8 cellular contexts compared by ENCODE assay signal in genomic region chr19:13839193-13839937, GRCh38. TPM values are rescaled to one million over a fixed set of nuclear protein-coding genes. Genes with fewer than 3 reads are reported as not detected.
DNase-seq lines count a peak whose midpoint lies in the region; ATAC-seq and TF ChIP-seq lines count a peak whose summit lies in the region.

No MANE protein-coding gene starts in this region.

- no peaks in the 10 kb centered on the region for H3K9me3 ChIP-seq in PC-9 (ENCODE audit: insufficient read depth, low read depth)
- no peaks in the 10 kb centered on the region for H3K9me3 ChIP-seq in esophagus squamous epithelium
- no peaks in the 10 kb centered on the region for H3K9me3 ChIP-seq in neutrophil
- no peaks in the 10 kb centered on the region for H3K9me3 ChIP-seq in testis

- peaks cover 84% of the 10 kb centered on the region for H3F3A ChIP-seq in PC-9 (ENCODE audit: insufficient read depth, low read depth)

- H3K27me3 ChIP-seq in PC-9 (ENCODE audit: insufficient read depth, low read depth) (no peaks in the 10 kb centered on the region), esophagus squamous epithelium (no peaks in the 10 kb centered on the region), neutrophil (no peaks in the 10 kb centered on the region), testis (no peaks in the 10 kb centered on the region)

- DNase-seq in GM04504 (ENCODE audit: low read depth), result peak; percentile 79
- DNase-seq in HFF-Myc (ENCODE audit: extremely low read depth, low read depth), result no peak
- peak; percentile 79 to 89 for DNase-seq in PC-9
- peak; percentile 87 for DNase-seq in activated T-cell treated with anti-CD3 and anti-CD28 coated beads, Interleukin-2, amount 50 U/mL, for 1 hour
- no peak for DNase-seq in esophagus squamous epithelium (lab: John Stamatoyannopoulos, UW)
- DNase-seq in testis, result peak; percentile 79

- TF ChIP-seq POLR2A in esophagus squamous epithelium (IDR thresholded peaks at IDR 0.05) (peak in 2 of 4 donors; percentile 59 to 77), testis (IDR thresholded peaks at IDR 0.05) (no peak)

- H3K79me2 ChIP-seq in PC-9 (ENCODE audit: low read depth), result peaks cover 82% of the 10 kb centered on the region

- BruUV-seq in PC-9 (replicated peaks; lab: Mats Ljungman, UMichigan), result no TSS peak

- H3K27ac ChIP-seq in PC-9, result peak overlapping the region; percentile 97
- peak overlapping the region; percentile 98 to 100 (median 100) for H3K27ac ChIP-seq in esophagus squamous epithelium
- peak overlapping the region; percentile 99 for H3K27ac ChIP-seq in neutrophil
- peak overlapping the region; percentile 95 to 99 for H3K27ac ChIP-seq in testis

- no peaks in the 10 kb centered on the region for H3K9me2 ChIP-seq in PC-9 (ENCODE audit: insufficient read depth)

- peak overlapping the region; percentile 100 for H3K4me2 ChIP-seq in PC-9

- 0% methylated on average over 2 to 3 of the region's 31 CpGs for WGBS in esophagus squamous epithelium, 2 donors
- 19 to 49% methylated on average over 9 to 31 of the region's 31 CpGs for WGBS in testis, 2 donors

- H3K4me3 ChIP-seq in HFF-Myc (replicated peaks; ENCODE audit: low read depth, low read length) (peak overlapping the region; percentile 96), PC-9 (peak overlapping the region; percentile 61), esophagus squamous epithelium (peak overlapping the region; percentile 74 to 99 (median 89)), neutrophil (ENCODE audit: low read depth in 1 of 2, low read length in 1 of 2) (peak overlapping the region; percentile 82 to 84), testis (peak overlapping the region; percentile 86 to 88)

- ATAC-seq in GM21576 (IDR thresholded peaks at IDR 0.05; ENCODE audit: unreplicated experiment), result no peak

- peaks cover 72% of the 10 kb centered on the region for H3K4me1 ChIP-seq in PC-9 (replicated peaks; ENCODE audit: insufficient read depth)
- H3K4me1 ChIP-seq in esophagus squamous epithelium, result peaks cover 66 to 90% (median 66%) of the 10 kb centered on the region in 3 donors
- H3K4me1 ChIP-seq in neutrophil (ENCODE audit: control insufficient read depth in 1 of 2, insufficient read depth in 1 of 2, low read depth in 1 of 2, low read length in 1 of 2), result peaks cover 83 to 84% of the 10 kb centered on the region in 2 experiments
- H3K4me1 ChIP-seq in testis, result peaks cover 20% of the 10 kb centered on the region

- POLR2A ChIA-PET in PC-9 (lab: Charles Lee; ENCODE audit: unreplicated experiment), result interaction anchor here (0.6 to 1.9 kb wide), 5 partner anchors 13 to 33 kb away, joined by 3 to 20 read pairs (median 8); no protein-coding TSS in a partner anchor

- no peak overlapping the region for H2AFZ ChIP-seq in PC-9

- H4K20me1 ChIP-seq in PC-9 (ENCODE audit: insufficient read depth), result peaks cover 50% of the 10 kb centered on the region

- CTCF ChIA-PET in PC-9 (lab: Charles Lee), result interaction anchor here (0.6 to 0.7 kb wide), 2 partner anchors 66 to 166 kb away, joined by 3 to 18 read pairs; no protein-coding TSS in a partner anchor

- no peak for TF ChIP-seq CTCF in HFF-Myc (IDR thresholded peaks at IDR 0.05; ENCODE audit: low read depth, low read length, missing control alignments)
- TF ChIP-seq CTCF in PC-9 (conservative IDR thresholded peaks at IDR 0.05), result no peak
- TF ChIP-seq CTCF in esophagus squamous epithelium (IDR thresholded peaks at IDR 0.05), result peak in 2 of 6 experiments; percentile 2 to 22
- TF ChIP-seq CTCF in neutrophil (IDR thresholded peaks at IDR 0.05), result no peak
- TF ChIP-seq CTCF in testis (IDR thresholded peaks at IDR 0.05), result no peak

- peaks cover 15% of the 10 kb centered on the region for H3K36me3 ChIP-seq in PC-9 (ENCODE audit: low read depth)
- peaks cover 11 to 37% (median 12%) of the 10 kb centered on the region in 3 donors for H3K36me3 ChIP-seq in esophagus squamous epithelium
- H3K36me3 ChIP-seq in neutrophil, result peaks cover 21% of the 10 kb centered on the region
- H3K36me3 ChIP-seq in testis (ENCODE audit: low read depth, missing control alignments), result no peaks in the 10 kb centered on the region

- intact Hi-C loops in PC-9 (cut with micrococcal nuclease; ENCODE audit: unreplicated experiment) (loop anchor here (1.0 to 2.0 kb wide), 2 partner anchors 8 to 45 kb away; partner anchors contain the start of gene ZSWIM4), esophagus squamous epithelium (cut with DNase I) (loop anchor here (5.0 kb wide), 1 partner anchor 42 kb away; the partner anchor contains the start of gene ZSWIM4), testis (cut with DNase I; ENCODE audit: low total_unique reads) (no loop called here)

RNA-seq across cellular contexts. Expression of gene NANOS3, which starts 37.6 kb away (rescaled TPM):
- total RNA-seq in PC-9 (2021), result 1.7 and 2.1 TPM in 2 replicates
- total RNA-seq in esophagus squamous epithelium, result not detected
- 10 to 100 TPM; 14.5 to 18.6 TPM for total RNA-seq in testis
- polyA plus RNA-seq in testis (ENCODE audit: insufficient read depth, low read depth, low replicate concordance), result 9.3 TPM

RNA-seq across cellular contexts. Expression of gene ZSWIM4, which starts 44.1 kb away (rescaled TPM):
- total RNA-seq in PC-9 (2021) (15.2 and 15.8 TPM in 2 replicates), esophagus squamous epithelium (10 to 100 TPM in 3 of 4 donors, 1 to 10 TPM in 1; 7.2 to 41.4 (median 16.9) TPM), testis (10 to 100 TPM in 1 of 2 donors, 1 to 10 TPM in 1; 4.7 to 10.0 TPM)
- 3.4 TPM for polyA plus RNA-seq in testis (ENCODE audit: insufficient read depth, low read depth, low replicate concordance)

Comparison
In these comparisons a context has a peak if more than half of its experiments do, and no peak if none do; other contexts are left out.
1. DNase-seq: peak in GM04504 (single experiment), PC-9 (2 of 2), activated T-cell treated with anti-CD3 and anti-CD28 coated beads, Interleukin-2, amount 50 U/mL, for 1 hour (single experiment) and testis (single experiment); none in HFF-Myc (single experiment) and esophagus squamous epithelium (single experiment).
2. Peak in every context shown above with its lines, with median percentiles within 50 percentile points of each other: H3K4me3 ChIP-seq and H3K27ac ChIP-seq.